Comparison of ENCODE assay signal across 11 cellular contexts in genomic region chr2:240465268-240465764, GRCh38. TPM values are rescaled to one million over a fixed set of nuclear protein-coding genes. Genes with fewer than 3 reads are reported as not detected.
A peak's percentile ranks its signal among the peaks of the same experiment; 100 is the strongest.
DNase-seq lines count a peak whose midpoint lies in the region; ATAC-seq and TF ChIP-seq lines count a peak whose summit lies in the region.
"Had no signal": no experiment of that assay in that cellular context is flagged by ENCODE, and none has a peak within 500 bp of the region (broad histone marks: within the 10 kb centered on the region; RNA-seq: fewer than 3 reads in every experiment).

No MANE protein-coding gene starts in this region.

- H3K4me3 Mint-ChIP-seq in WTC11, result no peak overlapping the region
- H3K4me3 Mint-ChIP-seq in activated T-helper 2 cell treated with anti-CD3 and anti-CD28 coated beads, Interferon-gamma antibody, Interleukin-2, Interleukin-4, amounts not matched to agents 10 μg/mL and 5 μg/mL and 100 μg/mL, durations not matched to agents 14 hours and 24 hours and 36 hours (ENCODE audit: low read depth), result no peak overlapping the region
- H3K4me3 Mint-ChIP-seq: naive B cell had no signal

- no peak for TF ChIP-seq CTCF in WTC11 (IDR thresholded peaks at IDR 0.05)

- intact Hi-C loops in left ventricle myocardium superior (cut with micrococcal nuclease) (no loop called here), sciatic nerve (cut with DNase I) (no loop called here)
- intact Hi-C loops in activated T-helper 2 cell treated with anti-CD3 and anti-CD28 coated beads, Interferon-gamma antibody, Interleukin-2, Interleukin-4, amounts not matched to agents 10 μg/mL and 5 μg/mL and 100 μg/mL, durations not matched to agents 14 hours and 24 hours and 36 hours (cut with micrococcal nuclease), result no loop called here

- peaks cover 7% of the 10 kb centered on the region; the same call in 1 of the 2 replicates for H3K36me3 Mint-ChIP-seq in WTC11
- H3K36me3 Mint-ChIP-seq in activated T-helper 2 cell treated with anti-CD3 and anti-CD28 coated beads, Interferon-gamma antibody, Interleukin-2, Interleukin-4, amounts not matched to agents 10 μg/mL and 5 μg/mL and 100 μg/mL, durations not matched to agents 14 hours and 24 hours and 36 hours (ENCODE audit: low read depth), result no peaks in the 10 kb centered on the region

- DNase-seq in Daoy (ENCODE audit: low read depth) (peak; percentile 1), WTC11 (ENCODE audit: low spot score) (peak; percentile 5), left ventricle myocardium superior (peak; percentile 29), sciatic nerve (ENCODE audit: low spot score) (peak; percentile 52), T1000 (lab: John Stamatoyannopoulos, UW) (no peak), DMS153 (lab: John Stamatoyannopoulos, UW) (no peak)
- no peak for DNase-seq in activated T-helper 2 cell treated with anti-CD3 and anti-CD28 coated beads, Interferon-gamma antibody, Interleukin-2, Interleukin-4, amounts not matched to agents 10 μg/mL and 5 μg/mL and 100 μg/mL, durations not matched to agents 14 hours and 24 hours and 36 hours (ENCODE audit: low spot score)
- DNase-seq: naive B cell, NCI-H1694 treated with DMSO at 0.1 percent for 48 hours, SHP77 had no signal

- no peak for ATAC-seq in WTC11
- no peak for ATAC-seq in left ventricle myocardium superior
- no peak for ATAC-seq in sciatic nerve
- no peak for ATAC-seq in HG02870 (IDR thresholded peaks at IDR 0.05; ENCODE audit: unreplicated experiment)

- H3K9me3 Mint-ChIP-seq in WTC11, result no peaks in the 10 kb centered on the region
- no peaks in the 10 kb centered on the region for H3K9me3 Mint-ChIP-seq in activated T-helper 2 cell treated with anti-CD3 and anti-CD28 coated beads, Interferon-gamma antibody, Interleukin-2, Interleukin-4, amounts not matched to agents 10 μg/mL and 5 μg/mL and 100 μg/mL, durations not matched to agents 14 hours and 24 hours and 36 hours

- H3K4me1 Mint-ChIP-seq in WTC11, result no peaks in the 10 kb centered on the region
- no peaks in the 10 kb centered on the region for H3K4me1 Mint-ChIP-seq in activated T-helper 2 cell treated with anti-CD3 and anti-CD28 coated beads, Interferon-gamma antibody, Interleukin-2, Interleukin-4, amounts not matched to agents 10 μg/mL and 5 μg/mL and 100 μg/mL, durations not matched to agents 14 hours and 24 hours and 36 hours (ENCODE audit: low read depth)

- CTCF ChIA-PET in WTC11 (lab: Charles Lee), result interaction anchor here (2.4 kb wide), 1 partner anchor 9 kb away, joined by 7 read pairs; no protein-coding TSS in a partner anchor

- no peak overlapping the region for H3K27ac Mint-ChIP-seq in WTC11
- no peak overlapping the region for H3K27ac Mint-ChIP-seq in activated T-helper 2 cell treated with anti-CD3 and anti-CD28 coated beads, Interferon-gamma antibody, Interleukin-2, Interleukin-4, amounts not matched to agents 10 μg/mL and 5 μg/mL and 100 μg/mL, durations not matched to agents 14 hours and 24 hours and 36 hours
- H3K27ac Mint-ChIP-seq: naive B cell had no signal

- H3K27me3 Mint-ChIP-seq in WTC11 (ENCODE audit: low read depth), result peaks cover 11% of the 10 kb centered on the region
- H3K27me3 Mint-ChIP-seq in activated T-helper 2 cell treated with anti-CD3 and anti-CD28 coated beads, Interferon-gamma antibody, Interleukin-2, Interleukin-4, amounts not matched to agents 10 μg/mL and 5 μg/mL and 100 μg/mL, durations not matched to agents 14 hours and 24 hours and 36 hours (ENCODE audit: low read depth), result no peaks in the 10 kb centered on the region
- H3K27me3 Mint-ChIP-seq: naive B cell had no signal

- POLR2A ChIA-PET in WTC11 (lab: Charles Lee), result no interaction called here

TF ChIP-seq in WTC11, 78 proteins besides CTCF, POLR2A, EP300 and RAD21 (continues in another document):
- TF ChIP-seq CREB1 (CRISPR knock-in tag; IDR thresholded peaks at IDR 0.05) (no peak), OVOL2 (CRISPR knock-in tag; IDR thresholded peaks at IDR 0.05; ENCODE audit: borderline replicate concordance) (no peak), ATF3 (CRISPR knock-in tag; conservative IDR thresholded peaks at IDR 0.05) (no peak), NR3C1 (CRISPR knock-in tag; conservative IDR thresholded peaks at IDR 0.05; ENCODE audit: low read depth) (no peak), AR (CRISPR knock-in tag; IDR thresholded peaks at IDR 0.05) (no peak), GTF2I (CRISPR knock-in tag; conservative IDR thresholded peaks at IDR 0.05) (no peak), ZNF532 (CRISPR knock-in tag; IDR thresholded peaks at IDR 0.05; ENCODE audit: borderline replicate concordance) (no peak), NFE2L1 (CRISPR knock-in tag; IDR thresholded peaks at IDR 0.05) (no peak), FOXK1 (CRISPR knock-in tag; IDR thresholded peaks at IDR 0.05) (no peak), ZNF512 (CRISPR knock-in tag; IDR thresholded peaks at IDR 0.05; ENCODE audit: borderline replicate concordance) (no peak)

RNA-seq across cellular contexts. Expression of gene GPC1, which starts 29.9 kb away (rescaled TPM):
- 9.7 and 20.1 TPM in 2 replicates for total RNA-seq in Daoy (2014; rRNA removed; shearing (Covaris generic))
- total RNA-seq in WTC11 (2021) (37.2 to 41.5 TPM (median 40.4 TPM) in 3 replicates), left ventricle myocardium superior (177 TPM), sciatic nerve (85.4 TPM)
- total RNA-seq in activated T-helper 2 cell treated with anti-CD3 and anti-CD28 coated beads, Interferon-gamma antibody, Interleukin-2, Interleukin-4, amounts not matched to agents 10 μg/mL and 5 μg/mL and 100 μg/mL, durations not matched to agents 14 hours and 24 hours and 36 hours, result 21.9 and 25.6 TPM in 2 replicates

Comparison
In these comparisons a context has a peak if more than half of its experiments do, and no peak if none do; other contexts are left out.
1. DNase-seq: peak in Daoy (single experiment), WTC11 (single experiment), left ventricle myocardium superior (single experiment) and sciatic nerve (single experiment); none in T1000 (single experiment), DMS153 (single experiment) and activated T-helper 2 cell treated with anti-CD3 and anti-CD28 coated beads, Interferon-gamma antibody, Interleukin-2, Interleukin-4, amounts not matched to agents 10 μg/mL and 5 μg/mL and 100 μg/mL, durations not matched to agents 14 hours and 24 hours and 36 hours (single experiment).